ENCODE assay signal across 28 cellular contexts in the genomic region with DNA sequence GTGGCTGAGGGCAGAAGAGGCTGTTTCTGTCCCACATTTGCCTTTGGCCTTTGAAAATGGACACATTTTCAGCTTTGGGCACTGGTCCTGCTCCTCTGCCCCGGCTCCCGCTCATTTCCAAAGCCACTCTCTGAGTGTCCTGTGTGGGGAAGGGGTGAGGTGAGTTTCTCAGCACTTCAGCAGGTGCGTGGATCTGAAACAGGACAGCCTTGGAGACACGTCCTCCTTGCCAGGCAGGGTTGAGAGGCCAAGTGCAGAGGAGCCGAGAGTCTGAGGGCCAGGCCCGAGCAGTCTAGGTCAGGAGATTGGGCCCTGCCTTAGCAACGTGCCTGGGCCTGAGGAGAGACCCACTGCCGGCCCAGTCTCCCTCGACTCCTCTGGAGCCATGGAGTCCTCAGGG. TPM values are rescaled to one million over a fixed set of nuclear protein-coding genes. Genes with fewer than 3 reads are reported as not detected.
"Had no signal": no experiment of that assay in that cellular context is flagged by ENCODE, and none has a peak within 500 bp of the region (broad histone marks: within the 10 kb centered on the region; RNA-seq: fewer than 3 reads in every experiment).

No MANE protein-coding gene starts in this region.

- H3K27ac ChIP-seq: colonic mucosa, foreskin keratinocyte, left ventricle myocardium inferior, right lobe of liver, stomach, thoracic aorta had no signal

- H3K9me3 ChIP-seq: colonic mucosa, left ventricle myocardium inferior, right lobe of liver, stomach, thoracic aorta had no signal

- H3K9me3 Mint-ChIP-seq: activated B cell treated with CpG ODN at 0.5 μM for 24 hours; activated CD4-positive, alpha-beta memory T cell treated with anti-CD3 and anti-CD28 coated beads, Interleukin-2, amount 10 ng/mL, durations not matched to agents 7 days and 5 days; activated naive CD4-positive, alpha-beta T cell treated with anti-CD3 and anti-CD28 coated beads for 36 hours; activated T-helper 17 cell treated with anti-CD3 and anti-CD28 coated beads, Interleukin-2, amount 50 U/mL, for 72 hours had no signal

- H3K4me3 ChIP-seq: colonic mucosa, left ventricle myocardium inferior, right lobe of liver, stomach, thoracic aorta had no signal

- H3K36me3 Mint-ChIP-seq: brain had no signal

- H3K36me3 ChIP-seq: colonic mucosa, left ventricle myocardium inferior, right lobe of liver, stomach, thoracic aorta had no signal

- H3K27me3 ChIP-seq: colonic mucosa, right lobe of liver had no signal

- H3K4me1 Mint-ChIP-seq: activated B cell treated with CpG ODN at 0.5 μM for 24 hours; activated CD4-positive, alpha-beta memory T cell treated with anti-CD3 and anti-CD28 coated beads, Interleukin-2, amount 10 ng/mL, durations not matched to agents 7 days and 5 days; activated T-helper 17 cell treated with anti-CD3 and anti-CD28 coated beads, Interleukin-2, amount 50 U/mL, for 72 hours had no signal

- ATAC-seq: activated T-helper 17 cell treated with anti-CD3 and anti-CD28 coated beads, Interleukin-2, amount 50 U/mL, for 72 hours; foreskin keratinocyte; right lobe of liver had no signal

- H3K27ac Mint-ChIP-seq: activated B cell treated with CpG ODN at 0.5 μM for 24 hours; activated CD4-positive, alpha-beta memory T cell treated with anti-CD3 and anti-CD28 coated beads, Interleukin-2, amount 10 ng/mL, durations not matched to agents 7 days and 5 days; activated naive CD4-positive, alpha-beta T cell treated with anti-CD3 and anti-CD28 coated beads for 36 hours; activated T-helper 17 cell treated with anti-CD3 and anti-CD28 coated beads, Interleukin-2, amount 50 U/mL, for 72 hours had no signal

- H3K4me1 ChIP-seq: colonic mucosa, foreskin keratinocyte, left ventricle myocardium inferior, right lobe of liver, stomach had no signal

- DNase-seq: activated B cell treated with CpG ODN at 0.5 μM for 24 hours; activated CD4-positive, alpha-beta memory T cell treated with anti-CD3 and anti-CD28 coated beads, Interleukin-2, amount 10 ng/mL, durations not matched to agents 7 days and 5 days; activated CD4-positive, alpha-beta T cell treated with anti-CD3 and anti-CD28 coated beads for 4 hours; activated naive CD4-positive, alpha-beta T cell treated with anti-CD3 and anti-CD28 coated beads for 36 hours; activated T-cell treated with anti-CD3 and anti-CD28 coated beads, Interleukin-2, amount 50 U/mL, for 1 hour; central memory CD4-positive, alpha-beta T cell; colonic mucosa; foreskin keratinocyte; glutamatergic neuron; hypothalamus; kidney glomerular epithelial cell; left ventricle myocardium inferior; right lobe of liver; small intestine; stimulated activated CD4-positive, alpha-beta T cell treated with anti-CD3 and anti-CD28 coated beads, Interleukin-4, amount 100 ng/mL, for 1 hour; stomach; T-helper 1 cell; T-helper 9 cell had no signal

- H3K4me3 Mint-ChIP-seq: activated B cell treated with CpG ODN at 0.5 μM for 24 hours; activated CD4-positive, alpha-beta memory T cell treated with anti-CD3 and anti-CD28 coated beads, Interleukin-2, amount 10 ng/mL, durations not matched to agents 7 days and 5 days; activated naive CD4-positive, alpha-beta T cell treated with anti-CD3 and anti-CD28 coated beads for 36 hours; activated T-helper 17 cell treated with anti-CD3 and anti-CD28 coated beads, Interleukin-2, amount 50 U/mL, for 72 hours; brain had no signal

RNA-seq across cellular contexts. Expression of a gene that starts 21.9 kb away (rescaled TPM):
- total RNA-seq: activated B cell treated with CpG ODN at 0.5 μM for 24 hours; activated CD4-positive, alpha-beta memory T cell treated with anti-CD3 and anti-CD28 coated beads, Interleukin-2, amount 10 ng/mL, durations not matched to agents 7 days and 5 days; activated naive CD4-positive, alpha-beta T cell treated with anti-CD3 and anti-CD28 coated beads for 36 hours; activated T-helper 17 cell treated with anti-CD3 and anti-CD28 coated beads, Interleukin-2, amount 50 U/mL, for 72 hours; epithelial cell of proximal tubule; fibroblast of lung; foreskin keratinocyte; left ventricle myocardium inferior; myocyte; osteocyte; pulmonary artery endothelial cell; thoracic aorta; ureter had no signal
- polyA plus RNA-seq: fibroblast of lung, foreskin keratinocyte, neural cell, stomach had no signal

RNA-seq across cellular contexts. Expression of a gene that starts 27.4 kb away (rescaled TPM):
- total RNA-seq: activated B cell treated with CpG ODN at 0.5 μM for 24 hours; activated CD4-positive, alpha-beta memory T cell treated with anti-CD3 and anti-CD28 coated beads, Interleukin-2, amount 10 ng/mL, durations not matched to agents 7 days and 5 days; activated naive CD4-positive, alpha-beta T cell treated with anti-CD3 and anti-CD28 coated beads for 36 hours; activated T-helper 17 cell treated with anti-CD3 and anti-CD28 coated beads, Interleukin-2, amount 50 U/mL, for 72 hours; epithelial cell of proximal tubule; fibroblast of lung; foreskin keratinocyte; left ventricle myocardium inferior; myocyte; osteocyte; pulmonary artery endothelial cell; right lobe of liver; stomach; thoracic aorta; ureter had no signal
- polyA plus RNA-seq: fibroblast of lung, foreskin keratinocyte, neural cell, stomach had no signal

RNA-seq across cellular contexts. Expression of a gene that starts 53.5 kb away (rescaled TPM):
- total RNA-seq: activated B cell treated with CpG ODN at 0.5 μM for 24 hours; activated CD4-positive, alpha-beta memory T cell treated with anti-CD3 and anti-CD28 coated beads, Interleukin-2, amount 10 ng/mL, durations not matched to agents 7 days and 5 days; activated T-helper 17 cell treated with anti-CD3 and anti-CD28 coated beads, Interleukin-2, amount 50 U/mL, for 72 hours; epithelial cell of proximal tubule; fibroblast of lung; foreskin keratinocyte; left ventricle myocardium inferior; myocyte; pulmonary artery endothelial cell had no signal
- polyA plus RNA-seq: fibroblast of lung, foreskin keratinocyte had no signal

RNA-seq across cellular contexts. Expression of a gene that starts 55.5 kb away (rescaled TPM):
- total RNA-seq: activated CD4-positive, alpha-beta memory T cell treated with anti-CD3 and anti-CD28 coated beads, Interleukin-2, amount 10 ng/mL, durations not matched to agents 7 days and 5 days; activated naive CD4-positive, alpha-beta T cell treated with anti-CD3 and anti-CD28 coated beads for 36 hours; epithelial cell of proximal tubule; fibroblast of lung; foreskin keratinocyte; left ventricle myocardium inferior; myocyte; osteocyte; pulmonary artery endothelial cell; right lobe of liver; stomach; thoracic aorta; ureter had no signal
- polyA plus RNA-seq: fibroblast of lung, foreskin keratinocyte, neural cell, small intestine, stomach had no signal
